In the genomic region with DNA sequence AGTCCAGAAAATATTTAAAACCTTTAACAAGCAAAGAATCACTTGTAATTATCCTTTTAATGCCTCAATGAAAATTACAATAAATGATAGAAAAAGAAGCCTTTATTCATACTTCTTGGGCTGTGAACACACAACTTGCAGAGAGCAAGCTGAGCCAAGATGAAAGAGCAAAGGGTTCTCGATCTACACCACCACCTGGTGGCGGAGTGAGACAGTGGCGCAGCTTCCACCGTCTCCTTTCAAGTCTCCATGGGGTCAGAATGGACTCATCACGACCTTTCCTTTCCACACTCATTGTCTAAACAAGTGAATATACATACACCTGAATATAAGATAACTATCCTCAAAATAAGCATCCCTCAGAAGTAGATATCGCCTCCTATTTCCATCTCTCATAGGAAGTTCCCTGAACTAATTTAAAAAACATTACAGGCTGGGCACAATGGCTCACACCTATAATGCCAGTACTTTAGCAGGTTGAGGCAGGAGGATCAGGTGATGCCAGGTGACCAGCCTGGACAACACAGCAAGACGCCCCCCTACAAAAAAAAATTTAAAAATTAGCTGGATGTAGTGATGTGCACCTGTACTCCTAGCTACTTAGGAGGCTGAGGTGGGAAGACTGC, we compare ENCODE assay signal across 7 cellular contexts. TPM values are rescaled to one million over a fixed set of nuclear protein-coding genes. Genes with fewer than 3 reads are reported as not detected.
DNase-seq lines count a peak whose midpoint lies in the region; ATAC-seq and TF ChIP-seq lines count a peak whose summit lies in the region.

No MANE protein-coding gene starts in this region.

- no peak overlapping the region for H3K9ac ChIP-seq in OCI-LY1 (ENCODE audit: low read length)

- H3K36me3 ChIP-seq in GM06990 (ENCODE audit: control insufficient read depth, insufficient read depth, low read length) (no peaks in the 10 kb centered on the region; the same call in 1 of the 2 replicates), OCI-LY1 (ENCODE audit: insufficient read depth, low read length) (peaks cover 16% of the 10 kb centered on the region; the same call in 1 of the 2 replicates), uterus (no peaks in the 10 kb centered on the region)

- H3K27ac ChIP-seq in OCI-LY1 (ENCODE audit: low read depth, low read length, poor library complexity, severe bottlenecking) (no peak overlapping the region), uterus (no peak overlapping the region)

- DNase-seq in GM06990 (ENCODE audit: extremely low read depth, insufficient read length) (peak; percentile 28), fibroblast of the conjunctiva (ENCODE audit: low read depth) (peak; percentile 51), occipital lobe (lab: John Stamatoyannopoulos, UW) (peak; percentile 22), uterus (peak; percentile 25 to 36)
- DNase-seq in activated T-cell treated with anti-CD3 and anti-CD28 coated beads, Interleukin-2, amount 50 U/mL, for 72 hours, result peak; percentile 50 to 51

- H2AFZ ChIP-seq in OCI-LY1 (ENCODE audit: low read length), result no peak overlapping the region

- H3K4me3 ChIP-seq in GM06990 (replicated peaks; ENCODE audit: low read depth, low read length) (no peak overlapping the region), OCI-LY1 (ENCODE audit: low read depth, low read length, poor library complexity, severe bottlenecking) (no peak overlapping the region), uterus (no peak overlapping the region)

- H3F3A ChIP-seq in OCI-LY1 (ENCODE audit: insufficient read depth, low read length), result no peaks in the 10 kb centered on the region

- no peaks in the 10 kb centered on the region for H3K9me2 ChIP-seq in OCI-LY1 (ENCODE audit: low read depth, low read length)

- H3K4me3 Mint-ChIP-seq in activated T-cell treated with anti-CD3 and anti-CD28 coated beads, Interleukin-2, amount 50 U/mL, for 72 hours, result no peak overlapping the region

- H3K36me3 Mint-ChIP-seq in activated T-cell treated with anti-CD3 and anti-CD28 coated beads, Interleukin-2, amount 50 U/mL, for 72 hours (ENCODE audit: insufficient read depth in 2 of 2), result no peaks in the 10 kb centered on the region

- H4K20me1 ChIP-seq in OCI-LY1 (ENCODE audit: insufficient read depth, low read length), result no peaks in the 10 kb centered on the region

- no peak for TF ChIP-seq POLR2A in uterus (IDR thresholded peaks at IDR 0.05)

- peak; percentile 80 for ATAC-seq in HG02981 (IDR thresholded peaks at IDR 0.05; ENCODE audit: unreplicated experiment)
- ATAC-seq in activated T-cell treated with anti-CD3 and anti-CD28 coated beads, Interleukin-2, amount 50 U/mL, for 72 hours (replicated peaks in 1 of 2), result peak; percentile 63 to 75

- no peaks in the 10 kb centered on the region for H3K27me3 ChIP-seq in GM06990 (replicated peaks; ENCODE audit: control insufficient read depth, insufficient read depth, low read length)
- no peaks in the 10 kb centered on the region for H3K27me3 ChIP-seq in OCI-LY1 (ENCODE audit: insufficient read depth, low read length)
- H3K27me3 ChIP-seq in uterus, result no peaks in the 10 kb centered on the region

- no peaks in the 10 kb centered on the region for H3K9me3 Mint-ChIP-seq in activated T-cell treated with anti-CD3 and anti-CD28 coated beads, Interleukin-2, amount 50 U/mL, for 72 hours

- no peaks in the 10 kb centered on the region for H3K79me2 ChIP-seq in OCI-LY1 (ENCODE audit: insufficient read depth, low read length)

- no peak overlapping the region for H3K27ac Mint-ChIP-seq in activated T-cell treated with anti-CD3 and anti-CD28 coated beads, Interleukin-2, amount 50 U/mL, for 72 hours

- H3K4me1 ChIP-seq in OCI-LY1 (ENCODE audit: insufficient read depth, low read length, severe bottlenecking) (no peaks in the 10 kb centered on the region), uterus (no peaks in the 10 kb centered on the region)

- intact Hi-C loops in uterus (cut with DNase I; ENCODE audit: low total_unique reads), result no loop called here

- H3K27me3 Mint-ChIP-seq in activated T-cell treated with anti-CD3 and anti-CD28 coated beads, Interleukin-2, amount 50 U/mL, for 72 hours (ENCODE audit: low read depth), result no peaks in the 10 kb centered on the region

- no peaks in the 10 kb centered on the region for H3K9me3 ChIP-seq in OCI-LY1 (ENCODE audit: low read length)
- no peaks in the 10 kb centered on the region for H3K9me3 ChIP-seq in uterus

- H3K4me2 ChIP-seq in OCI-LY1 (ENCODE audit: low read length), result no peak overlapping the region

- H3K4me1 Mint-ChIP-seq in activated T-cell treated with anti-CD3 and anti-CD28 coated beads, Interleukin-2, amount 50 U/mL, for 72 hours (ENCODE audit: low read depth), result no peaks in the 10 kb centered on the region

- TF ChIP-seq CTCF in GM06990 (IDR thresholded peaks at IDR 0.05; ENCODE audit: insufficient read depth, low read length, poor library complexity, severe bottlenecking) (peak; percentile 73), OCI-LY1 (IDR thresholded peaks at IDR 0.05; ENCODE audit: low read length) (peak; percentile 75), uterus (IDR thresholded peaks at IDR 0.05) (peak; percentile 45 to 66 (median 59))

RNA-seq across cellular contexts. Expression of gene ATE1, which starts 40.7 kb away (rescaled TPM):
- total RNA-seq in activated T-cell treated with anti-CD3 and anti-CD28 coated beads, Interleukin-2, amount 50 U/mL, for 72 hours, result 10 to 100 TPM; 25.5 to 26.6 TPM
- total RNA-seq in occipital lobe, result 73.3 TPM
- 10 to 100 TPM; 13.5 to 90.2 (median 27.7) TPM for total RNA-seq in uterus
